Comparison of ENCODE assay signal across 21 cellular contexts in the genomic region with DNA sequence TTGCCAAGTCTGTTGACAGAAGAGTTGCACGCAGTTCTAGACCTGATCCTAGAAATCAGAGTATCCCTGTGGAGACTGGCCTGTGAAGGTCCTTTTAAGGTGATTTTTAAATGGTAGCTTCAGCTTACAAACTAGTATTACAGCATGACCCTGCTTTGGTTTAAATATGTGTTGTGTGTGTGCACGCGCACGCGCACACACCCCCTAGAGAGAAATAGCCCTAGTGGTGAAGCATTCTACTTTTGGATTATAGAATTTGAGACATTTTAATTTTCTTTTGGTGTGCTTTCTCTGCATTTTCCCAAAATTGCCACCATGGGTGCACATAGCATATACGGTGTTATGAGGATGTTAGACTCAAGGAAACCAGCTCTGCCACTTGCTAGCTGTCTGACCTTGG. TPM values are rescaled to one million over a fixed set of nuclear protein-coding genes. Genes with fewer than 3 reads are reported as not detected.
DNase-seq lines count a peak whose midpoint lies in the region; ATAC-seq and TF ChIP-seq lines count a peak whose summit lies in the region.
"Had no signal": no experiment of that assay in that cellular context is flagged by ENCODE, and none has a peak within 500 bp of the region (broad histone marks: within the 10 kb centered on the region; RNA-seq: fewer than 3 reads in every experiment).

No MANE protein-coding gene starts in this region.

- no peaks in the 10 kb centered on the region for H4K20me1 ChIP-seq in neural cell (ENCODE audit: insufficient read depth)
- H4K20me1 ChIP-seq: BLaER1 had no signal

- H3K36me3 ChIP-seq in cardiac muscle cell (no peaks in the 10 kb centered on the region), neural cell (ENCODE audit: insufficient read depth, low read length) (no peaks in the 10 kb centered on the region), adrenal gland (replicated peaks in 1 of 2) (no peaks in the 10 kb centered on the region)
- H3K36me3 ChIP-seq: BLaER1 had no signal

- no peak overlapping the region for H3K4me2 ChIP-seq in neural cell (ENCODE audit: low read length)
- H3K4me2 ChIP-seq: BLaER1, GM23338 had no signal

- TF ChIP-seq CTCF in cardiac muscle cell (IDR thresholded peaks at IDR 0.05; ENCODE audit: low read depth, low read length) (no peak), brain (conservative IDR thresholded peaks at IDR 0.05) (no peak), neural cell (IDR thresholded peaks at IDR 0.05; ENCODE audit: poor library complexity, severe bottlenecking) (peak; percentile 22), adrenal gland (IDR thresholded peaks at IDR 0.05) (no peak)

- H3K27me3 ChIP-seq in cardiac muscle cell (no peaks in the 10 kb centered on the region), neural cell (ENCODE audit: insufficient read depth, low read depth, low read length) (no peaks in the 10 kb centered on the region), adrenal gland (no peaks in the 10 kb centered on the region)
- H3K27me3 ChIP-seq: BLaER1 had no signal

- peak overlapping the region in 4 of 5 experiments; percentile 28 to 94 (median 78) for H3K27ac Mint-ChIP-seq in brain
- H3K27ac Mint-ChIP-seq in activated T-cell treated with anti-CD3 and anti-CD28 coated beads, Interleukin-2, amount 50 U/mL, for 72 hours, result no peak overlapping the region
- H3K27ac Mint-ChIP-seq: CD14-positive monocyte; CD4-positive, alpha-beta memory T cell had no signal

- H3K79me2 ChIP-seq in neural cell (replicated peaks; ENCODE audit: insufficient read depth, low read length), result no peaks in the 10 kb centered on the region

- H3F3A ChIP-seq in neural cell (ENCODE audit: insufficient read depth, low read length, poor library complexity, severe bottlenecking), result no peaks in the 10 kb centered on the region

- DNase-seq in cardiac muscle cell (ENCODE audit: low read depth in 1 of 2, low spot score in 1 of 2) (no peak), Right ventricle myocardium superior (no peak), adrenal gland (no peak)
- no peak for DNase-seq in activated T-cell treated with anti-CD3 and anti-CD28 coated beads, Interleukin-2, amount 50 U/mL, for 72 hours
- DNase-seq: 8988T; CD4-positive, alpha-beta memory T cell; DMS53; DND-41; EL; HCEC 1CT; IMR-90 had no signal

- ATAC-seq in Right ventricle myocardium superior (ENCODE audit: poor library complexity) (no peak), GM21717 (IDR thresholded peaks at IDR 0.05; ENCODE audit: unreplicated experiment) (no peak)
- no peak for ATAC-seq in activated T-cell treated with anti-CD3 and anti-CD28 coated beads, Interleukin-2, amount 50 U/mL, for 72 hours (replicated peaks in 1 of 2)
- ATAC-seq: GM23338 had no signal

- no peak overlapping the region for H3K4me3 ChIP-seq in cardiac muscle cell
- no peak overlapping the region for H3K4me3 ChIP-seq in neural cell (ENCODE audit: low read length)
- no peak overlapping the region for H3K4me3 ChIP-seq in adrenal gland
- H3K4me3 ChIP-seq: BLaER1, GM23338 had no signal

- peak overlapping the region in 1 of 5 experiments; percentile 34 for H3K4me3 Mint-ChIP-seq in brain
- no peak overlapping the region for H3K4me3 Mint-ChIP-seq in activated T-cell treated with anti-CD3 and anti-CD28 coated beads, Interleukin-2, amount 50 U/mL, for 72 hours
- H3K4me3 Mint-ChIP-seq: CD14-positive monocyte; CD4-positive, alpha-beta memory T cell; GM23338 had no signal

- no peaks in the 10 kb centered on the region for H3K9me2 ChIP-seq in neural cell (ENCODE audit: insufficient read depth, low read length)

- H2AFZ ChIP-seq in neural cell (ENCODE audit: low read depth, low read length), result no peak overlapping the region
- H2AFZ ChIP-seq: GM23338 had no signal

- intact Hi-C loops in Right ventricle myocardium superior (cut with DNase I), result no loop called here
- intact Hi-C loops in adrenal gland (cut with DNase I), result no loop called here

- peak overlapping the region; percentile 13 for H3K27ac ChIP-seq in cardiac muscle cell
- H3K27ac ChIP-seq in neural cell (ENCODE audit: low read length), result peak overlapping the region; percentile 41
- no peak overlapping the region for H3K27ac ChIP-seq in adrenal gland
- H3K27ac ChIP-seq: BLaER1, HL-60 had no signal

- H3K36me3 Mint-ChIP-seq in brain, result no peaks in the 10 kb centered on the region
- H3K36me3 Mint-ChIP-seq in activated T-cell treated with anti-CD3 and anti-CD28 coated beads, Interleukin-2, amount 50 U/mL, for 72 hours (ENCODE audit: insufficient read depth in 2 of 2), result no peaks in the 10 kb centered on the region
- H3K36me3 Mint-ChIP-seq: CD14-positive monocyte; CD4-positive, alpha-beta memory T cell had no signal

- no peaks in the 10 kb centered on the region for H3K9me3 Mint-ChIP-seq in brain
- no peaks in the 10 kb centered on the region for H3K9me3 Mint-ChIP-seq in activated T-cell treated with anti-CD3 and anti-CD28 coated beads, Interleukin-2, amount 50 U/mL, for 72 hours
- H3K9me3 Mint-ChIP-seq: CD14-positive monocyte; CD4-positive, alpha-beta memory T cell; GM23338 had no signal

- peak overlapping the region; percentile 2 for H3K9ac ChIP-seq in neural cell (ENCODE audit: low read length)
- H3K9ac ChIP-seq: BLaER1 had no signal

- H3K9me3 ChIP-seq in cardiac muscle cell (ENCODE audit: low read depth) (no peaks in the 10 kb centered on the region), neural cell (ENCODE audit: low read length) (no peaks in the 10 kb centered on the region), adrenal gland (replicated peaks in 1 of 3) (no peaks in the 10 kb centered on the region)
- H3K9me3 ChIP-seq: BLaER1 had no signal

- whole genome bisulfite sequencing in adrenal gland, 4 donors, result 93 to 97% (median 95%) methylated on average over 6 of the region's 6 CpGs

- TF ChIP-seq RAD21 in neural cell (conservative IDR thresholded peaks at IDR 0.05), result no peak

- TF ChIP-seq EP300 in neural cell (conservative IDR thresholded peaks at IDR 0.05; ENCODE audit: poor library complexity, severe bottlenecking), result no peak

- no peaks in the 10 kb centered on the region for H3K27me3 Mint-ChIP-seq in brain
- peaks cover 16% of the 10 kb centered on the region for H3K27me3 Mint-ChIP-seq in activated T-cell treated with anti-CD3 and anti-CD28 coated beads, Interleukin-2, amount 50 U/mL, for 72 hours (ENCODE audit: low read depth)

- no peak for TF ChIP-seq POLR2A in adrenal gland (IDR thresholded peaks at IDR 0.05)

- H3K4me1 ChIP-seq in cardiac muscle cell (ENCODE audit: low read depth) (peaks cover 12% of the 10 kb centered on the region), adrenal gland (replicated peaks in 1 of 2) (no peaks in the 10 kb centered on the region)
- H3K4me1 ChIP-seq: BLaER1 had no signal

- peaks cover 46% of the 10 kb centered on the region for H3K4me1 Mint-ChIP-seq in brain
- no peaks in the 10 kb centered on the region for H3K4me1 Mint-ChIP-seq in activated T-cell treated with anti-CD3 and anti-CD28 coated beads, Interleukin-2, amount 50 U/mL, for 72 hours (ENCODE audit: low read depth)
- H3K4me1 Mint-ChIP-seq: CD14-positive monocyte; CD4-positive, alpha-beta memory T cell had no signal

TF ChIP-seq in neural cell, 6 proteins besides CTCF, POLR2A, EP300 and RAD21:
- TF ChIP-seq, protein P1, sequence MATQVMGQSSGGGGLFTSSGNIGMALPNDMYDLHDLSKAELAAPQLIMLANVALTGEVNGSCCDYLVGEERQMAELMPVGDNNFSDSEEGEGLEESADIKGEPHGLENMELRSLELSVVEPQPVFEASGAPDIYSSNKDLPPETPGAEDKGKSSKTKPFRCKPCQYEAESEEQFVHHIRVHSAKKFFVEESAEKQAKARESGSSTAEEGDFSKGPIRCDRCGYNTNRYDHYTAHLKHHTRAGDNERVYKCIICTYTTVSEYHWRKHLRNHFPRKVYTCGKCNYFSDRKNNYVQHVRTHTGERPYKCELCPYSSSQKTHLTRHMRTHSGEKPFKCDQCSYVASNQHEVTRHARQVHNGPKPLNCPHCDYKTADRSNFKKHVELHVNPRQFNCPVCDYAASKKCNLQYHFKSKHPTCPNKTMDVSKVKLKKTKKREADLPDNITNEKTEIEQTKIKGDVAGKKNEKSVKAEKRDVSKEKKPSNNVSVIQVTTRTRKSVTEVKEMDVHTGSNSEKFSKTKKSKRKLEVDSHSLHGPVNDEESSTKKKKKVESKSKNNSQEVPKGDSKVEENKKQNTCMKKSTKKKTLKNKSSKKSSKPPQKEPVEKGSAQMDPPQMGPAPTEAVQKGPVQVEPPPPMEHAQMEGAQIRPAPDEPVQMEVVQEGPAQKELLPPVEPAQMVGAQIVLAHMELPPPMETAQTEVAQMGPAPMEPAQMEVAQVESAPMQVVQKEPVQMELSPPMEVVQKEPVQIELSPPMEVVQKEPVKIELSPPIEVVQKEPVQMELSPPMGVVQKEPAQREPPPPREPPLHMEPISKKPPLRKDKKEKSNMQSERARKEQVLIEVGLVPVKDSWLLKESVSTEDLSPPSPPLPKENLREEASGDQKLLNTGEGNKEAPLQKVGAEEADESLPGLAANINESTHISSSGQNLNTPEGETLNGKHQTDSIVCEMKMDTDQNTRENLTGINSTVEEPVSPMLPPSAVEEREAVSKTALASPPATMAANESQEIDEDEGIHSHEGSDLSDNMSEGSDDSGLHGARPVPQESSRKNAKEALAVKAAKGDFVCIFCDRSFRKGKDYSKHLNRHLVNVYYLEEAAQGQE (IDR thresholded peaks at IDR 0.05; ENCODE audit: borderline replicate concordance), result no peak

RNA-seq across cellular contexts. Expression of a gene that starts 19.4 kb away (rescaled TPM):
- 4.3 and 5.3 TPM in 2 replicates for total RNA-seq in cardiac muscle cell
- polyA plus RNA-seq in cardiac muscle cell, result 2.0 and 3.6 TPM in 2 replicates
- 0.13 TPM for total RNA-seq in Right ventricle myocardium superior
- 21.5 TPM for polyA plus RNA-seq in brain (ENCODE audit: insufficient read depth, low read depth, low replicate concordance)
- polyA plus RNA-seq in neural cell, result 40.6 and 47.2 TPM in 2 replicates
- polyA minus RNA-seq in neural cell, result 85.7 and 87.6 TPM in 2 replicates
- total RNA-seq in adrenal gland, result 1 to 10 TPM in 3 of 8 donors, under 1 TPM in 4, not detected in 1; 0.11 to 6.3 (median 0.57) TPM
- polyA plus RNA-seq in adrenal gland, result 1 to 10 TPM in 1 of 3 donors, under 1 TPM in 2; 0.54 to 1.5 (median 0.86) TPM
- total RNA-seq in activated T-cell treated with anti-CD3 and anti-CD28 coated beads, Interleukin-2, amount 50 U/mL, for 72 hours, result under 1 TPM; 0.05 to 0.07 TPM
- total RNA-seq: CD4-positive, alpha-beta memory T cell; HT1080; IMR-90 had no signal
- polyA plus RNA-seq: AG04450; CD14-positive monocyte; CD4-positive, alpha-beta memory T cell; IMR-90 had no signal

RNA-seq across cellular contexts. Expression of a gene that starts 45.3 kb away (rescaled TPM):
- 0.07 TPM in 1 of 2 replicates, not detected in the other for total RNA-seq in cardiac muscle cell
- polyA plus RNA-seq in cardiac muscle cell, result 0.32 TPM in 1 of 2 replicates, not detected in the other
- total RNA-seq in Right ventricle myocardium superior, result 0.19 TPM
- polyA plus RNA-seq in brain (ENCODE audit: insufficient read depth, low read depth, low replicate concordance), result 0.12 TPM
- polyA plus RNA-seq in neural cell, result not detected in 2 replicates
- not detected in 2 replicates for polyA minus RNA-seq in neural cell
- 10 to 100 TPM in 1 of 8 donors, 1 to 10 TPM in 6, under 1 TPM in 1; 0.84 to 11.0 (median 3.5) TPM for total RNA-seq in adrenal gland
- polyA plus RNA-seq in adrenal gland, result under 1 TPM; 0.42 to 0.84 (median 0.56) TPM
- total RNA-seq in activated T-cell treated with anti-CD3 and anti-CD28 coated beads, Interleukin-2, amount 50 U/mL, for 72 hours, result under 1 TPM; 0.48 to 0.63 TPM
- total RNA-seq: A673; CD4-positive, alpha-beta memory T cell; HT1080; IMR-90 had no signal
- polyA plus RNA-seq: AG04450; CD14-positive monocyte; CD4-positive, alpha-beta memory T cell; IMR-90 had no signal

Comparison
In these comparisons a context has a peak if more than half of its experiments do, and no peak if none do; other contexts are left out.
1. H3K27ac ChIP-seq: peak in cardiac muscle cell (single experiment) and neural cell (single experiment); none in adrenal gland (0 of 5).